In the genomic region with DNA sequence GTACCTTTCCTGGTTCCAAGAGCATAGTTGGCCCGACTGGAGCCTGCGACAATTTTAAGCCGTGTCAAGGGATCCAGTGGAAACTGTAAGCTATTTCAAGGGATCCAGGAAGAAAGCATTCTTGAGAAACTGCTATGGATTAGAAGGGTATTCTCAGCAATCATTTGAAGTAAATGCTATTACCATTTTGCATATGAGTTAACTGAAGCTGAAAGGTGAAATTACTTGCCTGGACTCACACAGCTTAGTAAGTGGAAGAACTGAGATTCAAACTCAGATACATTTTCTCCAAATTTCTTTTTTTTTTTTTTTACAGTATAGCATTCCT, we compare ENCODE assay signal across 8 cellular contexts. TPM values are rescaled to one million over a fixed set of nuclear protein-coding genes. Genes with fewer than 3 reads are reported as not detected.
DNase-seq lines count a peak whose midpoint lies in the region; ATAC-seq, FAIRE-seq and TF ChIP-seq lines count a peak whose summit lies in the region.

No MANE protein-coding gene starts in this region.

- POLR2A ChIA-PET in A549 (lab: Yijun Ruan, JAX) = interaction anchor here (1.2 to 1.4 kb wide), 2 partner anchors 18 to 19 kb away, joined by 3 to 4 read pairs; no protein-coding TSS in a partner anchor

- peaks cover 0 to 12% (median 0%) of the 10 kb centered on the region in 5 experiments for H3K9me3 Mint-ChIP-seq in brain

- no peak for TF ChIP-seq POLR2A in A549 (IDR thresholded peaks at IDR 0.05; ENCODE audit: low read length)

- H3K4me1 ChIP-seq in A549 (peaks cover 6% of the 10 kb centered on the region; the same call in 1 of the 3 replicates), mononuclear cell (ENCODE audit: insufficient read depth, low read length) (peaks cover 20% of the 10 kb centered on the region)

- WGBS in A549 (ENCODE audit: missing lambda C conversion rate) = 0% methylated on average over 3 of the region's 3 CpGs

- H3K4me3 ChIP-seq in A549 = peak overlapping the region; percentile 60
- peak overlapping the region; percentile 77 for H3K4me3 ChIP-seq in HFF-Myc (replicated peaks; ENCODE audit: low read depth, low read length)
- peak overlapping the region; percentile 71 for H3K4me3 ChIP-seq in mononuclear cell (ENCODE audit: low read length)

- FAIRE-seq in A549 (lab: Jason Lieb, UNC) = no peak

- no peak for ATAC-seq in A549
- ATAC-seq in esophagus mucosa = no peak

- H3K9me3 ChIP-seq in A549 (peaks cover 20% of the 10 kb centered on the region), mononuclear cell (ENCODE audit: low read depth, low read length) (no peaks in the 10 kb centered on the region)

- H3K4me3 Mint-ChIP-seq in brain = peak overlapping the region; percentile 92 to 99 (median 98)

- peaks cover 13% of the 10 kb centered on the region for H3K27me3 Mint-ChIP-seq in brain

- H3K4me2 ChIP-seq in A549 = peak overlapping the region; percentile 81

- CTCF ChIA-PET in A549 (lab: Yijun Ruan, JAX) = interaction anchor here (0.9 to 2.0 kb wide), 3 partner anchors 10 to 114 kb away, joined by 3 to 8 read pairs (median 3); no protein-coding TSS in a partner anchor

- H3K27me3 ChIP-seq in mononuclear cell (ENCODE audit: insufficient read depth, low read length) = no peaks in the 10 kb centered on the region

- H3K36me3 Mint-ChIP-seq in brain = peaks cover 17% of the 10 kb centered on the region

- peaks cover 29% of the 10 kb centered on the region for H3K4me1 Mint-ChIP-seq in brain

- DNase-seq in A549 (ENCODE audit: low read depth in 1 of 2, low spot score in 1 of 2) = no peak
- DNase-seq in HFF-Myc (ENCODE audit: extremely low read depth, low read depth) = no peak
- no peak for DNase-seq in stimulated activated CD4-positive, alpha-beta T cell treated with anti-CD3 and anti-CD28 coated beads, Interleukin-15, amount 100 ng/mL, for 24 hours
- no peak for DNase-seq in activated CD8-positive, alpha-beta memory T cell treated with anti-CD3 and anti-CD28 coated beads for 24 hours
- no peak for DNase-seq in stimulated activated CD4-positive, alpha-beta T cell treated with anti-CD3 and anti-CD28 coated beads, Interleukin-2, amount 100 ng/mL, for 24 hours

- TF ChIP-seq RAD21 in A549 (conservative IDR thresholded peaks at IDR 0.05 in 1 of 2, IDR thresholded peaks at IDR 0.05 in 1 of 2) = no peak

- TF ChIP-seq CTCF in A549 (IDR thresholded peaks at IDR 0.05) (no peak), HFF-Myc (IDR thresholded peaks at IDR 0.05; ENCODE audit: low read depth, low read length, missing control alignments) (no peak), brain (conservative IDR thresholded peaks at IDR 0.05) (no peak)

- peak overlapping the region; percentile 66 to 86 for H3K27ac ChIP-seq in A549

- peak overlapping the region; percentile 87 to 97 (median 95) for H3K27ac Mint-ChIP-seq in brain

- TF ChIP-seq EP300 in A549 (IDR thresholded peaks at IDR 0.05) = no peak

TF ChIP-seq in A549, 52 proteins besides CTCF, POLR2A, EP300 and RAD21:
- TF ChIP-seq RARB (CRISPR knock-in tag; IDR thresholded peaks at IDR 0.05) = no peak
- no peak for TF ChIP-seq ESRRA (IDR thresholded peaks at IDR 0.05; ENCODE audit: borderline replicate concordance, low read length)
- TF ChIP-seq NPAS2 (CRISPR knock-in tag; IDR thresholded peaks at IDR 0.05; ENCODE audit: borderline replicate concordance) = no peak
- TF ChIP-seq BHLHE40 (IDR thresholded peaks at IDR 0.05; ENCODE audit: low read depth, low read length) = no peak
- no peak for TF ChIP-seq POLR2AphosphoS2 (conservative IDR thresholded peaks at IDR 0.05; ENCODE audit: low read length)
- TF ChIP-seq, protein P1, sequence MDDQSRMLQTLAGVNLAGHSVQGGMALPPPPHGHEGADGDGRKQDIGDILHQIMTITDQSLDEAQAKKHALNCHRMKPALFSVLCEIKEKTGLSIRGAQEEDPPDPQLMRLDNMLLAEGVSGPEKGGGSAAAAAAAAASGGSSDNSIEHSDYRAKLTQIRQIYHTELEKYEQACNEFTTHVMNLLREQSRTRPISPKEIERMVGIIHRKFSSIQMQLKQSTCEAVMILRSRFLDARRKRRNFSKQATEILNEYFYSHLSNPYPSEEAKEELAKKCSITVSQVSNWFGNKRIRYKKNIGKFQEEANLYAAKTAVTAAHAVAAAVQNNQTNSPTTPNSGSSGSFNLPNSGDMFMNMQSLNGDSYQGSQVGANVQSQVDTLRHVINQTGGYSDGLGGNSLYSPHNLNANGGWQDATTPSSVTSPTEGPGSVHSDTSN (IDR thresholded peaks at IDR 0.05) = no peak
- no peak for TF ChIP-seq HEYL (CRISPR knock-in tag; IDR thresholded peaks at IDR 0.05)
- TF ChIP-seq HOXA7 (CRISPR knock-in tag; IDR thresholded peaks at IDR 0.05) = no peak
- TF ChIP-seq, protein P2, sequence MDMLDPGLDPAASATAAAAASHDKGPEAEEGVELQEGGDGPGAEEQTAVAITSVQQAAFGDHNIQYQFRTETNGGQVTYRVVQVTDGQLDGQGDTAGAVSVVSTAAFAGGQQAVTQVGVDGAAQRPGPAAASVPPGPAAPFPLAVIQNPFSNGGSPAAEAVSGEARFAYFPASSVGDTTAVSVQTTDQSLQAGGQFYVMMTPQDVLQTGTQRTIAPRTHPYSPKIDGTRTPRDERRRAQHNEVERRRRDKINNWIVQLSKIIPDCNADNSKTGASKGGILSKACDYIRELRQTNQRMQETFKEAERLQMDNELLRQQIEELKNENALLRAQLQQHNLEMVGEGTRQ (IDR thresholded peaks at IDR 0.05) = no peak
TF ChIP-seq in A549: peak in this region for 0.

RNA-seq across cellular contexts. Expression of gene ZNF684, which starts 0.6 kb away (rescaled TPM):
- polyA plus RNA-seq in A549 (2011; rRNA removed) (2.8 and 4.0 TPM in 2 replicates), A549 (2017; fragmentation: RNase III; extraction: RNeasy Plus Mini Kit Qiagen cat#74134 plus additional on column Dnase treatment) (2.4 to 3.0 TPM (median 2.5 TPM) in 3 replicates), brain (ENCODE audit: insufficient read depth, low read depth, low replicate concordance) (0.59 TPM)
- 1.7 and 2.3 TPM in 2 replicates for polyA plus RNA-seq in A549 (2012; cell fraction: cytosol; rRNA removed)
- polyA plus RNA-seq in A549 (2012; cell fraction: nucleus; rRNA removed) = 1.1 and 2.0 TPM in 2 replicates
- 1.6 and 2.1 TPM in 2 replicates for polyA minus RNA-seq in A549 (2011; rRNA and poly(A)+ RNA removed)
- total RNA-seq in mononuclear cell (4.1 TPM), esophagus mucosa (1.8 TPM)

RNA-seq across cellular contexts. Expression of gene EXO5, which starts 23.5 kb away (rescaled TPM):
- polyA plus RNA-seq in A549 (2011; rRNA removed) (4.6 and 5.7 TPM in 2 replicates), A549 (2017; fragmentation: RNase III; extraction: RNeasy Plus Mini Kit Qiagen cat#74134 plus additional on column Dnase treatment) (6.4 to 7.0 TPM (median 6.7 TPM) in 3 replicates), brain (ENCODE audit: insufficient read depth, low read depth, low replicate concordance) (9.6 TPM)
- polyA plus RNA-seq in A549 (2012; cell fraction: cytosol; rRNA removed) = 2.9 and 3.2 TPM in 2 replicates
- 2.1 and 3.2 TPM in 2 replicates for polyA plus RNA-seq in A549 (2012; cell fraction: nucleus; rRNA removed)
- 3.2 and 4.8 TPM in 2 replicates for polyA minus RNA-seq in A549 (2011; rRNA and poly(A)+ RNA removed)
- total RNA-seq in mononuclear cell (2.9 TPM), esophagus mucosa (3.0 TPM)

RNA-seq across cellular contexts. Expression of gene ZFP69, which starts 54.9 kb away (rescaled TPM):
- not detected in 2 replicates for polyA plus RNA-seq in A549 (2011; rRNA removed)
- not detected in 2 replicates for polyA plus RNA-seq in A549 (2012; cell fraction: cytosol; rRNA removed)
- polyA plus RNA-seq in A549 (2012; cell fraction: nucleus; rRNA removed) = not detected in 2 replicates
- polyA plus RNA-seq in A549 (2017; fragmentation: RNase III; extraction: RNeasy Plus Mini Kit Qiagen cat#74134 plus additional on column Dnase treatment) = not detected in 3 replicates
- polyA minus RNA-seq in A549 (2011; rRNA and poly(A)+ RNA removed) = not detected in 2 replicates
- 1.1 TPM for polyA plus RNA-seq in brain (ENCODE audit: insufficient read depth, low read depth, low replicate concordance)
- total RNA-seq in mononuclear cell = 1.0 TPM
- 2.4 TPM for total RNA-seq in esophagus mucosa
